17 cellular contexts compared by ENCODE assay signal in the genomic region with DNA sequence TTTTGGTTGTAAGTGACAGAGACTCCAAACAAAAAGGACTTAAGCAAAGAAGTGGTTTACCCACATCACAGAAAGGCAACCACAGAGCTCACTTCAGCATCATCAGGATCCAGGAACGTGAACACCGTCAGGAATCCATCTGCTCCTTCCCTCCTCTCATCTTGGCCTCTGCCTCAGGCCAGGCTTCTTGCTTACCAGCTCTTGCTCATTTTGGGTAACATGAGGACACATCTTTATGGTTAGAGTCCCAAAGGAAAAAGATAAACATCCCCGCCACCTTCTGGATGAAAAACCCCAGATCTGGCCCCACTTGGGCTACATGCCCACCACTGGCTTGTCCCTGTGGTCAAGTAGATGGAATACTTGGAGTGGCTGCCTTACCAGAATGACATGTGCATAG.
DNase-seq lines count a peak whose midpoint lies in the region; ATAC-seq and TF ChIP-seq lines count a peak whose summit lies in the region.
"Had no signal": no experiment of that assay in that cellular context is flagged by ENCODE, and none has a peak within 500 bp of the region (broad histone marks: within the 10 kb centered on the region; RNA-seq: fewer than 3 reads in every experiment).

No MANE protein-coding gene starts in this region.

- H3K9me3 ChIP-seq in DND-41 (ENCODE audit: insufficient read depth, low read length, severe bottlenecking) = peaks cover 13% of the 10 kb centered on the region
- H3K9me3 ChIP-seq in neuronal stem cell (replicated peaks in 1 of 2; ENCODE audit: control insufficient read depth in 2 of 2, insufficient read depth in 1 of 2, low read depth in 1 of 2, low read length in 2 of 2) = peaks cover 0 to 1% of the 10 kb centered on the region in 2 donors
- H3K9me3 ChIP-seq in esophagus muscularis mucosa = no peaks in the 10 kb centered on the region
- H3K9me3 ChIP-seq: BE2C had no signal

- no peaks in the 10 kb centered on the region for H4K20me1 ChIP-seq in DND-41 (ENCODE audit: insufficient read depth, low read length)

- H2AFZ ChIP-seq in DND-41 (ENCODE audit: low read depth, low read length) (no peak overlapping the region), neuronal stem cell (ENCODE audit: low read length) (no peak overlapping the region)

- H3K9ac ChIP-seq in DND-41 (ENCODE audit: low read depth, low read length) (no peak overlapping the region), neuronal stem cell (ENCODE audit: low read depth, low read length, poor library complexity) (no peak overlapping the region)

- no peak overlapping the region for H2BK15ac ChIP-seq in neuronal stem cell (ENCODE audit: low read length)

- peak overlapping the region; percentile 37; the same call in 1 of the 2 replicates for H3K27ac ChIP-seq in DND-41 (ENCODE audit: low read length)
- H3K27ac ChIP-seq in neuronal stem cell (replicated peaks; ENCODE audit: low read length) = no peak overlapping the region
- no peak overlapping the region for H3K27ac ChIP-seq in esophagus muscularis mucosa (replicated peaks in 1 of 4)

- intact Hi-C loops in esophagus muscularis mucosa (cut with DNase I) = no loop called here

- H3K27ac Mint-ChIP-seq in activated T-helper 17 cell treated with anti-CD3 and anti-CD28 coated beads, Interleukin-2, amount 50 U/mL, for 72 hours = peak overlapping the region; percentile 9
- H3K27ac Mint-ChIP-seq in stimulated activated naive B cell treated with anti-CD40 and anti-IgM and Interleukin-4, amounts not matched to agents 10 μg/mL and 1 μg/mL and 100 μg/mL, for 72 hours = no peak overlapping the region
- H3K27ac Mint-ChIP-seq: H9 had no signal

- TF ChIP-seq CTCF in DND-41 (IDR thresholded peaks at IDR 0.05; ENCODE audit: borderline replicate concordance, extremely low read depth, low read length, poor library complexity, severe bottlenecking) (no peak), esophagus muscularis mucosa (IDR thresholded peaks at IDR 0.05) (no peak)

- TF ChIP-seq POLR2A in esophagus muscularis mucosa (IDR thresholded peaks at IDR 0.05; ENCODE audit: low read depth) = no peak

- H3K27me3 Mint-ChIP-seq in activated T-helper 17 cell treated with anti-CD3 and anti-CD28 coated beads, Interleukin-2, amount 50 U/mL, for 72 hours = no peaks in the 10 kb centered on the region
- peaks cover 0 to 4% of the 10 kb centered on the region in 2 donors for H3K27me3 Mint-ChIP-seq in stimulated activated naive B cell treated with anti-CD40 and anti-IgM and Interleukin-4, amounts not matched to agents 10 μg/mL and 1 μg/mL and 100 μg/mL, for 72 hours

- H3K79me2 ChIP-seq in DND-41 (ENCODE audit: insufficient read depth, low read length) = no peaks in the 10 kb centered on the region

- H2AK5ac ChIP-seq in neuronal stem cell (ENCODE audit: low read depth, low read length) = no peak overlapping the region

- H4K91ac ChIP-seq in neuronal stem cell (ENCODE audit: low read depth, low read length, poor library complexity) = no peak overlapping the region

- H3K4me3 Mint-ChIP-seq in activated T-helper 17 cell treated with anti-CD3 and anti-CD28 coated beads, Interleukin-2, amount 50 U/mL, for 72 hours = no peak overlapping the region
- no peak overlapping the region for H3K4me3 Mint-ChIP-seq in stimulated activated naive B cell treated with anti-CD40 and anti-IgM and Interleukin-4, amounts not matched to agents 10 μg/mL and 1 μg/mL and 100 μg/mL, for 72 hours
- H3K4me3 Mint-ChIP-seq: CD4-positive, CD25-positive, alpha-beta regulatory T cell; H9 had no signal

- TF ChIP-seq EP300 in esophagus muscularis mucosa (IDR thresholded peaks at IDR 0.05) = no peak

- no CpG with 5 or more reads among the region's 3 CpGs for WGBS in neuronal stem cell (ENCODE audit: extremely low coverage in 2 of 2, insufficient read length in 2 of 2, insufficient replicate concordance in 1 of 2), 2 donors
- WGBS in esophagus muscularis mucosa = 78% methylated on average over 3 of the region's 3 CpGs

- H3K36me3 Mint-ChIP-seq in activated T-helper 17 cell treated with anti-CD3 and anti-CD28 coated beads, Interleukin-2, amount 50 U/mL, for 72 hours (ENCODE audit: low read depth) = no peaks in the 10 kb centered on the region
- H3K36me3 Mint-ChIP-seq in stimulated activated naive B cell treated with anti-CD40 and anti-IgM and Interleukin-4, amounts not matched to agents 10 μg/mL and 1 μg/mL and 100 μg/mL, for 72 hours = no peaks in the 10 kb centered on the region
- H3K36me3 Mint-ChIP-seq: CD4-positive, CD25-positive, alpha-beta regulatory T cell had no signal

- H2BK12ac ChIP-seq in neuronal stem cell (ENCODE audit: low read length) = peak overlapping the region; percentile 46

- H3K14ac ChIP-seq in neuronal stem cell (ENCODE audit: low read length) = no peak overlapping the region

- no peaks in the 10 kb centered on the region for H3K27me3 ChIP-seq in DND-41 (ENCODE audit: insufficient read depth, low read length, poor library complexity)
- H3K27me3 ChIP-seq in neuronal stem cell (ENCODE audit: control insufficient read depth in 3 of 3, insufficient read depth in 3 of 3, low read depth in 1 of 3, low read length in 3 of 3) = no peaks in the 10 kb centered on the region
- H3K27me3 ChIP-seq in esophagus muscularis mucosa = no peaks in the 10 kb centered on the region
- H3K27me3 ChIP-seq: BE2C had no signal

- no peak overlapping the region for H3K4ac ChIP-seq in neuronal stem cell (ENCODE audit: low read length)

- H3K4me1 ChIP-seq in DND-41 (ENCODE audit: insufficient read depth, low read length) (peaks cover 42% of the 10 kb centered on the region), neuronal stem cell (ENCODE audit: control insufficient read depth in 2 of 2, insufficient read depth in 1 of 2, low read depth in 1 of 2, low read length in 2 of 2) (no peaks in the 10 kb centered on the region), esophagus muscularis mucosa (no peaks in the 10 kb centered on the region)
- H3K4me1 ChIP-seq: BE2C had no signal

- H2BK5ac ChIP-seq in neuronal stem cell (ENCODE audit: low read length) = no peak overlapping the region

- peaks cover 3% of the 10 kb centered on the region for H3K9me3 Mint-ChIP-seq in activated T-helper 17 cell treated with anti-CD3 and anti-CD28 coated beads, Interleukin-2, amount 50 U/mL, for 72 hours
- peaks cover 0 to 1% of the 10 kb centered on the region in 2 donors for H3K9me3 Mint-ChIP-seq in stimulated activated naive B cell treated with anti-CD40 and anti-IgM and Interleukin-4, amounts not matched to agents 10 μg/mL and 1 μg/mL and 100 μg/mL, for 72 hours
- H3K9me3 Mint-ChIP-seq: CD4-positive, CD25-positive, alpha-beta regulatory T cell had no signal

- no peak overlapping the region for H2BK120ac ChIP-seq in neuronal stem cell (ENCODE audit: low read depth, low read length)

- ATAC-seq in DND-41 (ENCODE audit: insufficient read depth, low read depth) (peak; percentile 77), HG02852 (IDR thresholded peaks at IDR 0.05; ENCODE audit: unreplicated experiment) (no peak)
- no peak for ATAC-seq in activated T-helper 17 cell treated with anti-CD3 and anti-CD28 coated beads, Interleukin-2, amount 50 U/mL, for 72 hours (replicated peaks)
- no peak for ATAC-seq in stimulated activated naive B cell treated with anti-CD40 and anti-IgM and Interleukin-4, amounts not matched to agents 10 μg/mL and 1 μg/mL and 100 μg/mL, for 72 hours (replicated peaks)

- H3K36me3 ChIP-seq in DND-41 (ENCODE audit: insufficient read depth, low read length) = no peaks in the 10 kb centered on the region
- H3K36me3 ChIP-seq in neuronal stem cell (replicated peaks in 1 of 2; ENCODE audit: control insufficient read depth in 2 of 2, insufficient read depth in 2 of 2, low read length in 2 of 2) = no peaks in the 10 kb centered on the region
- H3K36me3 ChIP-seq in esophagus muscularis mucosa = no peaks in the 10 kb centered on the region
- H3K36me3 ChIP-seq: BE2C had no signal

- no peaks in the 10 kb centered on the region for H3K79me1 ChIP-seq in neuronal stem cell (ENCODE audit: low read depth, low read length)

- DNase-seq in DND-41 (peak; percentile 38), neuronal stem cell (ENCODE audit: low spot score) (no peak), esophagus muscularis mucosa (ENCODE audit: extremely low spot score) (no peak)
- peak; percentile 84 for DNase-seq in Jurkat, Clone E6-1 (ENCODE audit: low read depth, low spot score)
- DNase-seq in stimulated activated naive B cell treated with anti-CD40 and anti-IgM and Interleukin-4, amounts not matched to agents 10 μg/mL and 1 μg/mL and 100 μg/mL, for 72 hours = no peak
- no peak for DNase-seq in stimulated activated CD4-positive, alpha-beta T cell treated with anti-CD3 and anti-CD28 coated beads, Interleukin-2, amount 100 ng/mL, for 48 hours
- DNase-seq: ACHN; BE2C; C1 segment of cervical spinal cord; CD4-positive, CD25-positive, alpha-beta regulatory T cell; DMS153; DMS79; GF-D8; GOT3; H9 had no signal

- no peak overlapping the region for H4K8ac ChIP-seq in neuronal stem cell (ENCODE audit: low read depth, low read length)

- H3K4me3 ChIP-seq in DND-41 (ENCODE audit: low read depth in 1 of 2, low read length in 2 of 2) (no peak overlapping the region), neuronal stem cell (ENCODE audit: low read length in 2 of 2) (no peak overlapping the region), esophagus muscularis mucosa (no peak overlapping the region)
- no peak overlapping the region for H3K4me3 ChIP-seq in Jurkat, Clone E6-1 (ENCODE audit: low read length)

- H3K18ac ChIP-seq in neuronal stem cell (ENCODE audit: low read length) = no peak overlapping the region

- H3K23ac ChIP-seq in neuronal stem cell (ENCODE audit: low read depth, low read length, poor library complexity) = no peak overlapping the region

- H3K4me1 Mint-ChIP-seq in activated T-helper 17 cell treated with anti-CD3 and anti-CD28 coated beads, Interleukin-2, amount 50 U/mL, for 72 hours = peaks cover 10% of the 10 kb centered on the region
- no peaks in the 10 kb centered on the region for H3K4me1 Mint-ChIP-seq in stimulated activated naive B cell treated with anti-CD40 and anti-IgM and Interleukin-4, amounts not matched to agents 10 μg/mL and 1 μg/mL and 100 μg/mL, for 72 hours
- H3K4me1 Mint-ChIP-seq: H9 had no signal

- H3K4me2 ChIP-seq in DND-41 (ENCODE audit: insufficient read depth, low read length) = no peak overlapping the region
- H3K4me2 ChIP-seq in neuronal stem cell (ENCODE audit: insufficient read depth, low read length, poor library complexity, severe bottlenecking) = no peak overlapping the region

Comparison
In these comparisons a context has a peak if more than half of its experiments do, and no peak if none do; other contexts are left out.
1. DNase-seq: peak in DND-41 (single experiment) and Jurkat, Clone E6-1 (single experiment); none in neuronal stem cell (single experiment), stimulated activated naive B cell treated with anti-CD40 and anti-IgM and Interleukin-4, amounts not matched to agents 10 μg/mL and 1 μg/mL and 100 μg/mL, for 72 hours (single experiment), esophagus muscularis mucosa (single experiment) and stimulated activated CD4-positive, alpha-beta T cell treated with anti-CD3 and anti-CD28 coated beads, Interleukin-2, amount 100 ng/mL, for 48 hours (0 of 2).